20 cellular contexts compared by ENCODE assay signal in genomic region chr2:230775737-230776136, GRCh38.
DNase-seq lines count a peak whose midpoint lies in the region; ATAC-seq and TF ChIP-seq lines count a peak whose summit lies in the region.
"Had no signal": no experiment of that assay in that cellular context is flagged by ENCODE, and none has a peak within 500 bp of the region (broad histone marks: within the 10 kb centered on the region; RNA-seq: fewer than 3 reads in every experiment).

No MANE protein-coding gene starts in this region.

- H3K4me1 ChIP-seq in H9 (ENCODE audit: insufficient read depth, low read length): no peaks in the 10 kb centered on the region
- peaks cover 53 to 66% of the 10 kb centered on the region in 2 donors for H3K4me1 ChIP-seq in naive thymus-derived CD4-positive, alpha-beta T cell (ENCODE audit: control insufficient read depth in 2 of 2, insufficient read depth in 2 of 2, low read length in 2 of 2)
- peaks cover 6% of the 10 kb centered on the region for H3K4me1 ChIP-seq in lower lobe of right lung
- H3K4me1 ChIP-seq: BLaER1 had no signal

- H2BK12ac ChIP-seq in H9 (ENCODE audit: insufficient read length, low read depth, low read length): no peak overlapping the region

- POLR2A ChIA-PET in naive thymus-derived CD4-positive, alpha-beta T cell (lab: Charles Lee): interaction anchor here (0.9 to 1.3 kb wide), 2 partner anchors 23 to 62 kb away, joined by 3 read pairs; no protein-coding TSS in a partner anchor

- no peak overlapping the region for H3K18ac ChIP-seq in H9 (ENCODE audit: insufficient read length, low read depth, low read length)

- no peak overlapping the region for H3K14ac ChIP-seq in H9 (ENCODE audit: insufficient read depth, low read length)

- DNase-seq in activated CD4-positive, alpha-beta T cell treated with anti-CD3 and anti-CD28 coated beads, Interleukin-2, amount 10 ng/mL, durations not matched to agents 24 days and 14 days: no peak
- DNase-seq in activated CD4-positive, alpha-beta T cell treated with anti-CD3 and anti-CD28 coated beads for 1 hour: no peak
- DNase-seq in H9 (no peak), lower lobe of right lung (no peak)
- no peak for DNase-seq in activated T-helper 2 cell treated with anti-CD3 and anti-CD28 coated beads, Interferon-gamma antibody, Interleukin-2, Interleukin-4, amounts not matched to agents 10 μg/mL and 5 μg/mL and 100 μg/mL, durations not matched to agents 14 hours and 24 hours and 36 hours (ENCODE audit: low spot score)
- DNase-seq in naive thymus-derived CD4-positive, alpha-beta T cell: no peak
- DNase-seq: activated CD4-positive, alpha-beta T cell treated with anti-CD3 and anti-CD28 coated beads, Interleukin-2, amount 50 U/mL, for 4 hours; DMS153; GF-D8; kidney glomerular epithelial cell; NCI-H1436; NCI-H774; Peyer's patch; stimulated activated CD4-positive, alpha-beta T cell treated with anti-CD3 and anti-CD28 coated beads, Interleukin-12 subunit alpha, Interleukin-12 subunit beta, amount 100 ng/mL, for 4 hours had no signal

- H2BK5ac ChIP-seq in H9 (ENCODE audit: insufficient read length, low read length): no peak overlapping the region

- H3K27me3 ChIP-seq in H9 (ENCODE audit: insufficient read depth, low read length) (no peaks in the 10 kb centered on the region), lower lobe of right lung (ENCODE audit: low read depth) (no peaks in the 10 kb centered on the region)
- H3K27me3 ChIP-seq in naive thymus-derived CD4-positive, alpha-beta T cell (ENCODE audit: control insufficient read depth in 2 of 2, insufficient read depth in 2 of 2, low read length in 2 of 2): no peaks in the 10 kb centered on the region
- H3K27me3 ChIP-seq: ascending aorta, BLaER1, Peyer's patch had no signal

- H4K20me1 ChIP-seq in H9 (ENCODE audit: control insufficient read depth, insufficient read depth, insufficient read length): no peaks in the 10 kb centered on the region

- H3K4ac ChIP-seq in H9 (ENCODE audit: low read depth, low read length): no peak overlapping the region

- CTCF ChIA-PET in naive thymus-derived CD4-positive, alpha-beta T cell (lab: Charles Lee): no interaction called here

- ATAC-seq in naive thymus-derived CD4-positive, alpha-beta T cell: no peak
- no peak for ATAC-seq in HG03565 (IDR thresholded peaks at IDR 0.05; ENCODE audit: unreplicated experiment)
- no peak for ATAC-seq in GM19395 (IDR thresholded peaks at IDR 0.05; ENCODE audit: unreplicated experiment)
- ATAC-seq in lower lobe of right lung: no peak
- ATAC-seq: SK-N-SH treated with all-trans-retinoic acid at 6 μM for 48 hours had no signal

- no peak overlapping the region for H3K9ac ChIP-seq in H9 (ENCODE audit: extremely low read depth, insufficient read length, low read length)
- H3K9ac ChIP-seq: BLaER1 had no signal

- no peak overlapping the region for H3K4me3 ChIP-seq in naive thymus-derived CD4-positive, alpha-beta T cell (ENCODE audit: low read length)
- H3K4me3 ChIP-seq in lower lobe of right lung: no peak overlapping the region
- H3K4me3 ChIP-seq: ascending aorta, BLaER1, Peyer's patch, thoracic aorta had no signal

- no peak overlapping the region for H3K4me2 ChIP-seq in H9 (ENCODE audit: insufficient read depth, insufficient read length, low read length)
- H3K4me2 ChIP-seq: BLaER1 had no signal

- TF ChIP-seq CTCF in H9 (conservative IDR thresholded peaks at IDR 0.05) (no peak), lower lobe of right lung (IDR thresholded peaks at IDR 0.05) (no peak)

- intact Hi-C loops in activated CD4-positive, alpha-beta T cell treated with anti-CD3 and anti-CD28 coated beads, Interleukin-2, amount 10 ng/mL, durations not matched to agents 24 days and 14 days (cut with micrococcal nuclease): no loop called here
- intact Hi-C loops in activated T-helper 2 cell treated with anti-CD3 and anti-CD28 coated beads, Interferon-gamma antibody, Interleukin-2, Interleukin-4, amounts not matched to agents 10 μg/mL and 5 μg/mL and 100 μg/mL, durations not matched to agents 14 hours and 24 hours and 36 hours (cut with micrococcal nuclease): loop anchor here (5.0 kb wide), 1 partner anchor 53 kb away; no protein-coding TSS in a partner anchor
- intact Hi-C loops in naive thymus-derived CD4-positive, alpha-beta T cell (cut with micrococcal nuclease): loop anchor here in 1 of 2 donors (5.0 kb wide), 1 partner anchor 53 kb away; no protein-coding TSS in a partner anchor
- intact Hi-C loops in lower lobe of right lung (cut with DNase I): no loop called here

- H3K36me3 ChIP-seq in naive thymus-derived CD4-positive, alpha-beta T cell (ENCODE audit: control insufficient read depth in 2 of 3, insufficient read depth in 3 of 3, low read length in 3 of 3): no peaks in the 10 kb centered on the region
- no peaks in the 10 kb centered on the region for H3K36me3 ChIP-seq in lower lobe of right lung
- H3K36me3 ChIP-seq: ascending aorta, Peyer's patch, thoracic aorta had no signal

- H2BK15ac ChIP-seq in H9 (ENCODE audit: low read depth, low read length): no peak overlapping the region

- H3T11ph ChIP-seq in H9 (ENCODE audit: low read length): no peak overlapping the region

- H3K9me3 ChIP-seq in H9 (ENCODE audit: control insufficient read depth, low read depth, low read length) (no peaks in the 10 kb centered on the region), lower lobe of right lung (no peaks in the 10 kb centered on the region)
- H3K9me3 ChIP-seq in naive thymus-derived CD4-positive, alpha-beta T cell (ENCODE audit: control insufficient read depth in 2 of 3, low read length in 3 of 3): no peaks in the 10 kb centered on the region
- H3K9me3 ChIP-seq: ascending aorta, BLaER1, Peyer's patch, thoracic aorta had no signal

- no peak overlapping the region for H3K56ac ChIP-seq in H9 (ENCODE audit: insufficient read length, low read depth, low read length)

- no peak overlapping the region for H3K23ac ChIP-seq in H9 (ENCODE audit: insufficient read length, low read depth, low read length)

- peaks cover 79% of the 10 kb centered on the region for H3K36me3 Mint-ChIP-seq in activated CD4-positive, alpha-beta T cell treated with anti-CD3 and anti-CD28 coated beads, Interleukin-2, amount 10 ng/mL, durations not matched to agents 24 days and 14 days (ENCODE audit: low read depth)
- H3K36me3 Mint-ChIP-seq in H9 (ENCODE audit: insufficient read depth in 1 of 3, low read depth in 3 of 3): peaks cover 5 to 10% (median 8%) of the 10 kb centered on the region in 3 experiments; a peak in 4 of 7 replicates
- peaks cover 93% of the 10 kb centered on the region for H3K36me3 Mint-ChIP-seq in activated T-helper 2 cell treated with anti-CD3 and anti-CD28 coated beads, Interferon-gamma antibody, Interleukin-2, Interleukin-4, amounts not matched to agents 10 μg/mL and 5 μg/mL and 100 μg/mL, durations not matched to agents 14 hours and 24 hours and 36 hours (ENCODE audit: low read depth)
- H3K36me3 Mint-ChIP-seq in naive thymus-derived CD4-positive, alpha-beta T cell: peaks cover 4 to 65% (median 31%) of the 10 kb centered on the region in 5 donors

- no peaks in the 10 kb centered on the region for H3K23me2 ChIP-seq in H9 (ENCODE audit: insufficient read length, low read depth, low read length, poor library complexity, severe bottlenecking)

- no peak overlapping the region for H4K8ac ChIP-seq in H9 (replicated peaks; ENCODE audit: insufficient read length, low read depth, low read length)

- H4K91ac ChIP-seq in H9 (ENCODE audit: insufficient read length, low read depth, low read length): no peak overlapping the region

- no peak overlapping the region for H4K5ac ChIP-seq in H9 (ENCODE audit: insufficient read length, low read depth, low read length)

- H2BK120ac ChIP-seq in H9 (ENCODE audit: low read depth, low read length, poor library complexity, severe bottlenecking): no peak overlapping the region

- no peak overlapping the region for H2BK20ac ChIP-seq in H9 (ENCODE audit: low read depth, low read length, poor library complexity, severe bottlenecking)

- peaks cover 6% of the 10 kb centered on the region for H3K9me3 Mint-ChIP-seq in activated CD4-positive, alpha-beta T cell treated with anti-CD3 and anti-CD28 coated beads, Interleukin-2, amount 10 ng/mL, durations not matched to agents 24 days and 14 days
- no peaks in the 10 kb centered on the region for H3K9me3 Mint-ChIP-seq in H9
- peaks cover 14% of the 10 kb centered on the region for H3K9me3 Mint-ChIP-seq in activated T-helper 2 cell treated with anti-CD3 and anti-CD28 coated beads, Interferon-gamma antibody, Interleukin-2, Interleukin-4, amounts not matched to agents 10 μg/mL and 5 μg/mL and 100 μg/mL, durations not matched to agents 14 hours and 24 hours and 36 hours
- peaks cover 0 to 11% (median 0%) of the 10 kb centered on the region in 11 donors for H3K9me3 Mint-ChIP-seq in naive thymus-derived CD4-positive, alpha-beta T cell

- no peak overlapping the region for H2AK5ac ChIP-seq in H9 (ENCODE audit: insufficient read length, low read length)

- H3K4me3 Mint-ChIP-seq in activated CD4-positive, alpha-beta T cell treated with anti-CD3 and anti-CD28 coated beads, Interleukin-2, amount 10 ng/mL, durations not matched to agents 24 days and 14 days: no peak overlapping the region
- no peak overlapping the region for H3K4me3 Mint-ChIP-seq in H9
- no peak overlapping the region for H3K4me3 Mint-ChIP-seq in activated T-helper 2 cell treated with anti-CD3 and anti-CD28 coated beads, Interferon-gamma antibody, Interleukin-2, Interleukin-4, amounts not matched to agents 10 μg/mL and 5 μg/mL and 100 μg/mL, durations not matched to agents 14 hours and 24 hours and 36 hours (ENCODE audit: low read depth)
- peak overlapping the region in 3 of 10 donors; percentile 0 to 9 (median 0) for H3K4me3 Mint-ChIP-seq in naive thymus-derived CD4-positive, alpha-beta T cell

- no peak overlapping the region for H2AFZ ChIP-seq in H9 (ENCODE audit: low read length)

- WGBS in H9 (ENCODE audit: extremely low coverage, insufficient read length, low lambda C conversion rate): no CpG with 5 or more reads among the region's 4 CpGs

- no peaks in the 10 kb centered on the region for H3K27me3 Mint-ChIP-seq in activated CD4-positive, alpha-beta T cell treated with anti-CD3 and anti-CD28 coated beads, Interleukin-2, amount 10 ng/mL, durations not matched to agents 24 days and 14 days
- H3K27me3 Mint-ChIP-seq in H9 (ENCODE audit: low read depth): no peaks in the 10 kb centered on the region
- no peaks in the 10 kb centered on the region for H3K27me3 Mint-ChIP-seq in activated T-helper 2 cell treated with anti-CD3 and anti-CD28 coated beads, Interferon-gamma antibody, Interleukin-2, Interleukin-4, amounts not matched to agents 10 μg/mL and 5 μg/mL and 100 μg/mL, durations not matched to agents 14 hours and 24 hours and 36 hours (ENCODE audit: low read depth)
- H3K27me3 Mint-ChIP-seq in naive thymus-derived CD4-positive, alpha-beta T cell: no peaks in the 10 kb centered on the region

- H3K4me1 Mint-ChIP-seq in activated CD4-positive, alpha-beta T cell treated with anti-CD3 and anti-CD28 coated beads, Interleukin-2, amount 10 ng/mL, durations not matched to agents 24 days and 14 days: peaks cover 83% of the 10 kb centered on the region
- H3K4me1 Mint-ChIP-seq in H9: peaks cover under 1 to 2% of the 10 kb centered on the region in 2 experiments; a peak in 1 of 4 replicates
- H3K4me1 Mint-ChIP-seq in activated T-helper 2 cell treated with anti-CD3 and anti-CD28 coated beads, Interferon-gamma antibody, Interleukin-2, Interleukin-4, amounts not matched to agents 10 μg/mL and 5 μg/mL and 100 μg/mL, durations not matched to agents 14 hours and 24 hours and 36 hours (ENCODE audit: low read depth): peaks cover 85% of the 10 kb centered on the region
- H3K4me1 Mint-ChIP-seq in naive thymus-derived CD4-positive, alpha-beta T cell: peaks cover 74 to 99% (median 91%) of the 10 kb centered on the region in 7 donors

- no peaks in the 10 kb centered on the region for H3K79me1 ChIP-seq in H9 (ENCODE audit: insufficient read depth, low read depth, low read length, poor library complexity, severe bottlenecking)

- peak overlapping the region; percentile 43 for H3K27ac Mint-ChIP-seq in activated CD4-positive, alpha-beta T cell treated with anti-CD3 and anti-CD28 coated beads, Interleukin-2, amount 10 ng/mL, durations not matched to agents 24 days and 14 days
- peak overlapping the region in 2 of 3 experiments; percentile 12 to 39; a peak in 4 of 7 replicates for H3K27ac Mint-ChIP-seq in H9
- peak overlapping the region; percentile 65 for H3K27ac Mint-ChIP-seq in activated T-helper 2 cell treated with anti-CD3 and anti-CD28 coated beads, Interferon-gamma antibody, Interleukin-2, Interleukin-4, amounts not matched to agents 10 μg/mL and 5 μg/mL and 100 μg/mL, durations not matched to agents 14 hours and 24 hours and 36 hours
- H3K27ac Mint-ChIP-seq in naive thymus-derived CD4-positive, alpha-beta T cell: peak overlapping the region in 8 of 9 donors; percentile 0 to 89 (median 24)

- H3K27ac ChIP-seq in H9 (ENCODE audit: insufficient read length, low read depth, low read length): no peak overlapping the region
- no peak overlapping the region for H3K27ac ChIP-seq in naive thymus-derived CD4-positive, alpha-beta T cell (ENCODE audit: low read depth, low read length)
- H3K27ac ChIP-seq in lower lobe of right lung: no peak overlapping the region
- H3K27ac ChIP-seq: ascending aorta, BLaER1 had no signal

- H3K79me2 ChIP-seq in H9 (ENCODE audit: insufficient read depth, low read length): peaks cover 1% of the 10 kb centered on the region; the same call in 1 of the 2 replicates
